Comparison of ENCODE assay signal across 9 cellular contexts in the genomic region with DNA sequence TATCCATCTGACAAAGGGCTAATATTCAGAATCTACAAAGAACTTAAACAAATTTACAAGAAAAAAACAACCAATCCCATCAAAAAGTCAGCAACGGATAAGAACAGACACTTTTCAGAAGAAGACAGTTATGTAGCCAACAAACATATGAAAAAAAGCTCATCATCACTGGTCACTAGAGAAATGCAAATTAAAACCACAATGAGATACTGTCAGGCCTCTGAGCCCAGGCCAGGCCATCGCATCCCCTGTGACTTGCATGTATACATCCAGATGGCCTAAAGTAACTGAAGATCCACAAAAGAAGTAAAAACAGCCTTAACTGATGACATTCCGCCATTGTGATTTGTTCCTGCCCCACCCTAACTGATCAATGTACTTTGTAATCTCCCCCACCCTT. TPM values are rescaled to one million over a fixed set of nuclear protein-coding genes. Genes with fewer than 3 reads are reported as not detected.
"Had no signal": no experiment of that assay in that cellular context is flagged by ENCODE, and none has a peak within 500 bp of the region (broad histone marks: within the 10 kb centered on the region; RNA-seq: fewer than 3 reads in every experiment).

No MANE protein-coding gene starts in this region.

RNA-seq across cellular contexts. Expression of a gene that starts 13.6 kb away (rescaled TPM):
- total RNA-seq: kidney epithelial cell, left ventricle myocardium inferior, mesenteric fat pad, neural crest cell, right cardiac atrium, sciatic nerve, subcutaneous adipose tissue, thoracic aorta, upper lobe of right lung had no signal
